15 cellular contexts compared by ENCODE assay signal in the genomic region with DNA sequence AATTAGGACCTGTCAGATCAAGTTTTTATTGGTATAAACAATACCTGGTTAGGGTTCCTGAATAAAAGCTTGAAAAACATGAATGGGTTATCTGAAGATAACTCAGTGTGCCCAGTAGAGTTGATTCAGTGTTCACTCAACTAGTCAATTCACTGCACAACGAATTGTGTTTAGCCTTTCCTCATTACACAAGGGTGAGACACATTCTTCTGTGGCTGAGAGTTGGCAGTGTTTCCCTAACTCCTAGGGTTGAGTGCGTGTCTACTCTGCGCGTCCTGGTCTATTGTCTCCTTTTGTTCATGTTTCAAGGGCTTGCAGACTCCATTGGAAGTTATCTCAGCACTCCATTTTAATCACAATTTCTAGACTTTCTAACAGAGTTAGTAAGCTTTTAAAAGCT. TPM values are rescaled to one million over a fixed set of nuclear protein-coding genes. Genes with fewer than 3 reads are reported as not detected.
DNase-seq lines count a peak whose midpoint lies in the region; ATAC-seq and TF ChIP-seq lines count a peak whose summit lies in the region.
"Had no signal": no experiment of that assay in that cellular context is flagged by ENCODE, and none has a peak within 500 bp of the region (broad histone marks: within the 10 kb centered on the region; RNA-seq: fewer than 3 reads in every experiment).

No MANE protein-coding gene starts in this region.

- TF ChIP-seq CTCF in AG10803 (conservative IDR thresholded peaks at IDR 0.05; ENCODE audit: low read length) (no peak), cardiac fibroblast (IDR thresholded peaks at IDR 0.05; ENCODE audit: low read depth, low read length) (no peak)

- no peak overlapping the region for H3K4me3 Mint-ChIP-seq in stimulated activated memory B cell treated with anti-CD40 and anti-IgM and Interleukin-4, amounts not matched to agents 10 μg/mL and 1 μg/mL and 100 μg/mL, for 72 hours
- H3K4me3 Mint-ChIP-seq: activated naive CD8-positive, alpha-beta T cell; B cell; T-helper 1 cell treated with Interleukin-12 subunit alpha and Interleukin-12 subunit beta and Interleukin-4 antibody, amounts not matched to agents 30 μg/mL and 1 μg/mL, for 36 hours had no signal

- H3K36me3 Mint-ChIP-seq in stimulated activated memory B cell treated with anti-CD40 and anti-IgM and Interleukin-4, amounts not matched to agents 10 μg/mL and 1 μg/mL and 100 μg/mL, for 72 hours, result no peaks in the 10 kb centered on the region
- H3K36me3 Mint-ChIP-seq: activated naive CD8-positive, alpha-beta T cell had no signal

- ATAC-seq in stimulated activated memory B cell treated with anti-CD40 and anti-IgM and Interleukin-4, amounts not matched to agents 10 μg/mL and 1 μg/mL and 100 μg/mL, for 72 hours, result no peak

- H3K4me3 ChIP-seq in AG10803 (ENCODE audit: low read length) (no peak overlapping the region), cardiac fibroblast (replicated peaks in 1 of 2; ENCODE audit: low read depth in 2 of 2, low read length in 2 of 2) (no peak overlapping the region)
- H3K4me3 ChIP-seq: lung had no signal

- H3K9me3 Mint-ChIP-seq in stimulated activated memory B cell treated with anti-CD40 and anti-IgM and Interleukin-4, amounts not matched to agents 10 μg/mL and 1 μg/mL and 100 μg/mL, for 72 hours, result no peaks in the 10 kb centered on the region
- H3K9me3 Mint-ChIP-seq: T-helper 1 cell treated with Interleukin-12 subunit alpha and Interleukin-12 subunit beta and Interleukin-4 antibody, amounts not matched to agents 30 μg/mL and 1 μg/mL, for 36 hours had no signal

- no peaks in the 10 kb centered on the region for H3K27me3 Mint-ChIP-seq in stimulated activated memory B cell treated with anti-CD40 and anti-IgM and Interleukin-4, amounts not matched to agents 10 μg/mL and 1 μg/mL and 100 μg/mL, for 72 hours

- no peaks in the 10 kb centered on the region for H3K4me1 Mint-ChIP-seq in stimulated activated memory B cell treated with anti-CD40 and anti-IgM and Interleukin-4, amounts not matched to agents 10 μg/mL and 1 μg/mL and 100 μg/mL, for 72 hours
- H3K4me1 Mint-ChIP-seq: B cell had no signal

- peak; percentile 91 for DNase-seq in AG10803 (ENCODE audit: low read depth)
- peak; percentile 67 for DNase-seq in LHCN-M2 (ENCODE audit: low read depth)
- DNase-seq in cardiac fibroblast (ENCODE audit: low read depth in 2 of 2), result peak; percentile 87 to 93
- peak; percentile 69 for DNase-seq in myocyte (ENCODE audit: low read depth)
- DNase-seq in NOMO-1 (lab: John Stamatoyannopoulos, UW; ENCODE audit: unreplicated experiment in 2 of 2), result no peak
- DNase-seq in effector CD4-positive, alpha-beta T cell, result no peak
- DNase-seq in NCI-H128 (lab: John Stamatoyannopoulos, UW; ENCODE audit: unreplicated experiment), result no peak
- DNase-seq: GOT3; NCI-H1694; stimulated activated naive CD4-positive, alpha-beta T cell treated with Interleukin-2 at 50 U/mL for 16 hours had no signal

- H3K27ac Mint-ChIP-seq in stimulated activated memory B cell treated with anti-CD40 and anti-IgM and Interleukin-4, amounts not matched to agents 10 μg/mL and 1 μg/mL and 100 μg/mL, for 72 hours, result no peak overlapping the region
- H3K27ac Mint-ChIP-seq: activated naive CD8-positive, alpha-beta T cell; B cell; T-helper 1 cell treated with Interleukin-12 subunit alpha and Interleukin-12 subunit beta and Interleukin-4 antibody, amounts not matched to agents 30 μg/mL and 1 μg/mL, for 36 hours had no signal

RNA-seq across cellular contexts. Expression of gene TMEM178A, which starts 32.8 kb away (rescaled TPM):
- 0.06 and 0.40 TPM in 2 replicates for total RNA-seq in LHCN-M2 (2014; rRNA removed)
- 0.96 TPM for polyA plus RNA-seq in LHCN-M2 (2012)
- total RNA-seq in myocyte, result 2.0 and 5.3 TPM in 2 replicates
- polyA plus RNA-seq in myocyte (2012), result 5.4 TPM

Comparison
In these comparisons a context has a peak if more than half of its experiments do, and no peak if none do; other contexts are left out.
1. DNase-seq: peak in AG10803 (single experiment), LHCN-M2 (single experiment), cardiac fibroblast (2 of 2) and myocyte (single experiment); none in NOMO-1 (0 of 2), effector CD4-positive, alpha-beta T cell (single experiment) and NCI-H128 (single experiment).